ENCODE assay signal across 3 cellular contexts in genomic region chr12:88139711-88140110, GRCh38. TPM values are rescaled to one million over a fixed set of nuclear protein-coding genes. Genes with fewer than 3 reads are reported as not detected.
DNase-seq lines count a peak whose midpoint lies in the region; ATAC-seq, FAIRE-seq and TF ChIP-seq lines count a peak whose summit lies in the region.
"Not testable (repeated sequence)": the region's sequence is repeated elsewhere in the genome, so short reads cannot be mapped to it uniquely, and the experiment has no call there.

No MANE protein-coding gene starts in this region.

- POLR2A ChIA-PET in A549 (lab: Yijun Ruan, JAX), result not testable (repeated sequence)

- H3K4me1 ChIP-seq in A549 (peaks cover 19% of the 10 kb centered on the region), kidney (ENCODE audit: control insufficient read depth in 1 of 2, insufficient read depth in 1 of 2, low read depth in 1 of 2, low read length in 2 of 2) (peaks cover 7 to 12% of the 10 kb centered on the region in 2 donors)

- not testable (repeated sequence) for TF ChIP-seq CTCF in A549 (IDR thresholded peaks at IDR 0.05); brain (conservative IDR thresholded peaks at IDR 0.05); kidney (IDR thresholded peaks at IDR 0.05; ENCODE audit: borderline replicate concordance, extremely low read depth, insufficient read depth)

- not testable (repeated sequence) for TF ChIP-seq RAD21 in A549 (conservative IDR thresholded peaks at IDR 0.05 in 1 of 2, IDR thresholded peaks at IDR 0.05 in 1 of 2)

- CTCF ChIA-PET in A549 (lab: Yijun Ruan, JAX), result not testable (repeated sequence)

- TF ChIP-seq POLR2A in A549 (IDR thresholded peaks at IDR 0.05; ENCODE audit: low read length), result not testable (repeated sequence)

- H3K27ac Mint-ChIP-seq in brain, result not testable (repeated sequence)

- not testable (repeated sequence) for H3K36me3 ChIP-seq in kidney (ENCODE audit: control insufficient read depth in 1 of 2, insufficient read depth in 2 of 2, low read length in 2 of 2)

- H3K4me1 Mint-ChIP-seq in brain, result peaks cover 56% of the 10 kb centered on the region

- H3K4me3 ChIP-seq in A549; kidney (ENCODE audit: low read length in 2 of 2): not testable (repeated sequence)

- TF ChIP-seq EP300 in A549 (IDR thresholded peaks at IDR 0.05), result not testable (repeated sequence)

- H3K4me3 Mint-ChIP-seq in brain, result peak overlapping the region in 3 of 5 experiments; percentile 23 to 53 (median 33)

- WGBS in A549 (ENCODE audit: missing lambda C conversion rate), result 94% methylated on average over 4 of the region's 4 CpGs

- not testable (repeated sequence) for H3K27me3 Mint-ChIP-seq in brain

- not testable (repeated sequence) for H3K27ac ChIP-seq in A549; kidney (ENCODE audit: low read depth in 2 of 2, low read length in 2 of 2)

- not testable (repeated sequence) for FAIRE-seq in A549 (lab: Jason Lieb, UNC); kidney (lab: Jason Lieb, UNC)

- not testable (repeated sequence) for DNase-seq in A549 (ENCODE audit: low read depth in 1 of 2, low spot score in 1 of 2)
- peak; percentile 22 for DNase-seq in kidney

- peaks cover 35% of the 10 kb centered on the region for H3K36me3 Mint-ChIP-seq in brain

- intact Hi-C loops in kidney (cut with DNase I), result not testable (repeated sequence)

- H3K4me2 ChIP-seq in A549, result not testable (repeated sequence)

- not testable (repeated sequence) for H3K9me3 ChIP-seq in A549; kidney (ENCODE audit: control insufficient read depth in 1 of 2, low read length in 2 of 2)

- H3K9ac ChIP-seq in kidney (ENCODE audit: low read length in 2 of 2), result not testable (repeated sequence)

- H3K9me3 Mint-ChIP-seq in brain, result not testable (repeated sequence)

- not testable (repeated sequence) for ATAC-seq in A549

TF ChIP-seq in A549, 52 proteins besides CTCF, POLR2A, EP300 and RAD21:
- TF ChIP-seq MAFK (IDR thresholded peaks at IDR 0.05; ENCODE audit: partially characterized antibody), result peak; percentile 9
TF ChIP-seq in A549: peak in this region for 1; not testable (repeated sequence) for 51.

RNA-seq across cellular contexts. Expression of gene CEP290, which starts 2.2 kb away (rescaled TPM):
- polyA plus RNA-seq in A549 (2011; rRNA removed), result 12.4 and 23.1 TPM in 2 replicates
- polyA plus RNA-seq in A549 (2012; cell fraction: cytosol; rRNA removed), result 6.8 and 8.1 TPM in 2 replicates
- polyA plus RNA-seq in A549 (2012; cell fraction: nucleus; rRNA removed), result 3.8 and 4.9 TPM in 2 replicates
- 6.7 to 7.9 TPM (median 6.8 TPM) in 3 replicates for polyA plus RNA-seq in A549 (2017; fragmentation: RNase III; extraction: RNeasy Plus Mini Kit Qiagen cat#74134 plus additional on column Dnase treatment)
- 6.1 and 7.7 TPM in 2 replicates for polyA minus RNA-seq in A549 (2011; rRNA and poly(A)+ RNA removed)
- 0.70 TPM for polyA plus RNA-seq in brain (ENCODE audit: insufficient read depth, low read depth, low replicate concordance)
- 18.2 TPM for total RNA-seq in kidney
- 5.1 TPM for polyA plus RNA-seq in kidney (ENCODE audit: insufficient read depth, low read depth, low replicate concordance)

RNA-seq across cellular contexts. Expression of gene TMTC3, which starts 2.4 kb away (rescaled TPM):
- polyA plus RNA-seq in A549 (2011; rRNA removed) (32.7 and 34.9 TPM in 2 replicates), A549 (2017; fragmentation: RNase III; extraction: RNeasy Plus Mini Kit Qiagen cat#74134 plus additional on column Dnase treatment) (10.8 to 12.0 TPM (median 11.5 TPM) in 3 replicates), brain (ENCODE audit: insufficient read depth, low read depth, low replicate concordance) (1.5 TPM), kidney (ENCODE audit: insufficient read depth, low read depth, low replicate concordance) (5.1 TPM)
- polyA plus RNA-seq in A549 (2012; cell fraction: cytosol; rRNA removed), result 2.1 and 2.8 TPM in 2 replicates
- 1.8 and 2.9 TPM in 2 replicates for polyA plus RNA-seq in A549 (2012; cell fraction: nucleus; rRNA removed)
- 50.1 and 62.0 TPM in 2 replicates for polyA minus RNA-seq in A549 (2011; rRNA and poly(A)+ RNA removed)
- total RNA-seq in kidney, result 23.5 TPM
